1 cellular context compared by ENCODE assay signal in the genomic region with DNA sequence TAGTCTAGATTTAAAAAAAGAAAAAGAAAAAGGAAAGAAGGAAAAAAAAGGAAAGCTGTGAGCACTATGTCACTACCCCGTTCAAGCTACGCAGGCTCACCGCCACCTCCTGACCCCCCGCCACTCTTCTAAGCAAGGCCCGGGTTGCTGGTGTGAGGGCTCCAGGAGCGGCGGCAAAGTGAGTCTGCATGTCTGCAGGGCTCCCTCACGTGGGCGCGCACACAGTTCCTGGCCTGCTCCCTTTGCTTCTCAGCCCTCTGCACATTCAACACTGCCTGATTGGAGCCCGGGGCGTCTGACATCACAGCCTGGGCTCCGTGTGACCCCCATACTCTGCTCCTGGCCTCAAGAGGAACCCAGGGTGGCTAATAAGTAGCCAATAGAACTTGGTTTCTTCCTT.
TF ChIP-seq lines count a peak whose summit lies in the region.

No MANE protein-coding gene starts in this region.

TF ChIP-seq in GM23338, 12 proteins besides CTCF, POLR2A, EP300 and RAD21 (continued from another document):
- no peak for TF ChIP-seq REST (IDR thresholded peaks at IDR 0.05; ENCODE audit: unreplicated experiment)
